8 cellular contexts compared by ENCODE assay signal in the genomic region with DNA sequence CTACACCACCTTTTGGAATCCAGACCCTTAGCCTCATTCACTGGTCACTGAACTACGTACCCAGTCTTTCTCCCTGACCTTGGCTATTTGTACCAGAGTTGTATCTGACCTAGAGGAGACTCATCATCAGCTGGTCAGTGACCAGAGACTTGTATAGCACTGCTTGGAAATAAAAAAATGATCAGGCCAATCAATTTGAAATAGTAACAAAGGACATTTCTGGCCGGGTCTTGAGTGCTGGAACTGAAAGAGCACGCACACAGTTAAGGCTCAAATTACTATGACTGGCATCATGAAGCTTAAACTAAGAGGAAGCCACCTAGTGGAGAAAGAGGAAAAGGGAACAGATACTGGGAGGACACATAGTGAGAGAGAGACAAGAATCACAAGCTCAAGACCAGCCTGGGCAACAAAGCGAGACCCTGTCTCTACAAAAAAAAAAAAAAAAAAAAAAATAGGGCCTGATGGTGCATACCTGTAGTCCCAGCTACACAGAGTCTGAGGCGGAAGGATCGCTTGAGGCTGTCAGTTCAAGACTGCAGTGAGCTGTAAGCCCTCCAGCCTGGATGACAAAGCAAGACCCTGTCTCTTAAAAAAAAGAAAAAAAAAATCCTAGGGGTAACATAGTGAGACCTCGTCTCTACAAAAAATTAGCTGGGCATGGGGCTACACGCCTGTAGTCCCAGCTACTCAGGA. TPM values are rescaled to one million over a fixed set of nuclear protein-coding genes. Genes with fewer than 3 reads are reported as not detected.
DNase-seq lines count a peak whose midpoint lies in the region; ATAC-seq, FAIRE-seq and TF ChIP-seq lines count a peak whose summit lies in the region.
"Had no signal": no experiment of that assay in that cellular context is flagged by ENCODE, and none has a peak within 500 bp of the region (broad histone marks: within the 10 kb centered on the region; RNA-seq: fewer than 3 reads in every experiment).

No MANE protein-coding gene starts in this region.

- H3K27ac ChIP-seq in astrocyte (ENCODE audit: low read depth, low read length), result no peak overlapping the region

- no peak overlapping the region for H3K9ac ChIP-seq in astrocyte (ENCODE audit: low read length)

- H3K4me2 ChIP-seq in astrocyte (ENCODE audit: low read length), result peak overlapping the region; percentile 65

- FAIRE-seq in astrocyte (lab: Jason Lieb, UNC), result no peak
- FAIRE-seq: endometrium had no signal

- ATAC-seq in GM21390 (IDR thresholded peaks at IDR 0.05; ENCODE audit: unreplicated experiment) (peak; percentile 100), HG03558 (IDR thresholded peaks at IDR 0.05; ENCODE audit: extremely low read depth, unreplicated experiment) (peak; percentile 100)

- no peaks in the 10 kb centered on the region for H3K27me3 Mint-ChIP-seq in astrocyte (ENCODE audit: low read depth, unreplicated experiment)

- H3K9me3 Mint-ChIP-seq in astrocyte (ENCODE audit: unreplicated experiment), result no peaks in the 10 kb centered on the region

- H3K27ac Mint-ChIP-seq in astrocyte (ENCODE audit: unreplicated experiment), result peak overlapping the region; percentile 41

- no peaks in the 10 kb centered on the region for H3K9me3 ChIP-seq in astrocyte (ENCODE audit: insufficient read depth, low read depth, low read length)

- H4K20me1 ChIP-seq in astrocyte (ENCODE audit: insufficient read depth, low read length), result no peaks in the 10 kb centered on the region

- H3K36me3 Mint-ChIP-seq in astrocyte (ENCODE audit: low read depth, unreplicated experiment), result no peaks in the 10 kb centered on the region

- H3K27me3 ChIP-seq in astrocyte (ENCODE audit: insufficient read depth, low read length), result no peaks in the 10 kb centered on the region

- H3K4me3 ChIP-seq in astrocyte (ENCODE audit: insufficient read depth, low read depth, low read length), result no peak overlapping the region

- H3K4me1 ChIP-seq in astrocyte (ENCODE audit: insufficient read depth, low read length), result no peaks in the 10 kb centered on the region

- H3K4me1 Mint-ChIP-seq in astrocyte (ENCODE audit: low read depth, unreplicated experiment), result peaks cover 2% of the 10 kb centered on the region

- peak; percentile 60 for TF ChIP-seq CTCF in astrocyte (IDR thresholded peaks at IDR 0.05; ENCODE audit: insufficient read depth, low read depth, low read length)

- H3K36me3 ChIP-seq in astrocyte (ENCODE audit: insufficient read depth, low read length), result no peaks in the 10 kb centered on the region

- no peak overlapping the region for H2AFZ ChIP-seq in astrocyte (ENCODE audit: low read depth, low read length)

- no peak overlapping the region for H3K4me3 Mint-ChIP-seq in astrocyte (ENCODE audit: unreplicated experiment)

- H3K79me2 ChIP-seq in astrocyte (ENCODE audit: insufficient read depth, low read length), result no peaks in the 10 kb centered on the region

- DNase-seq in GDM1 (lab: John Stamatoyannopoulos, UW) (peak; percentile 51), NCI-H526 treated with DMSO at 0.1 percent for 48 hours (lab: John Stamatoyannopoulos, UW) (peak; percentile 41), astrocyte (ENCODE audit: low read depth) (peak; percentile 65), iPS DF 4.7 (ENCODE audit: extremely low read depth, low spot score) (peak; percentile 66), smooth muscle cell of the brain vasculature (ENCODE audit: low read depth, low spot score) (peak; percentile 29)

RNA-seq across cellular contexts. Expression of a gene that starts 12.8 kb away (rescaled TPM):
- total RNA-seq in astrocyte, result 73.1 and 73.5 TPM in 2 replicates
